In genomic region chr3:138404121-138404520, GRCh38 we compare ENCODE assay signal across 29 cellular contexts. TPM values are rescaled to one million over a fixed set of nuclear protein-coding genes. Genes with fewer than 3 reads are reported as not detected.
"Had no signal": no experiment of that assay in that cellular context is flagged by ENCODE, and none has a peak within 500 bp of the region (broad histone marks: within the 10 kb centered on the region; RNA-seq: fewer than 3 reads in every experiment).

No MANE protein-coding gene starts in this region.

- H3K4me3 ChIP-seq: esophagus squamous epithelium, heart left ventricle had no signal

- H3K36me3 Mint-ChIP-seq: activated naive CD4-positive, alpha-beta T cell treated with anti-CD3 and anti-CD28 coated beads, Interleukin-2, amount 10 ng/mL, durations not matched to agents 7 days and 5 days; activated naive CD8-positive, alpha-beta T cell had no signal

- H3K27ac ChIP-seq: brain microvascular endothelial cell, epithelial cell of prostate, esophagus squamous epithelium, WERI-Rb-1 had no signal

- H3K9me3 ChIP-seq: esophagus squamous epithelium, heart left ventricle had no signal

- H3K36me3 ChIP-seq: brain microvascular endothelial cell, WERI-Rb-1 had no signal

- ATAC-seq: activated CD4-positive, CD25-positive, alpha-beta regulatory T cell treated with anti-CD3 and anti-CD28 coated beads, Interleukin-2, amount 50 U/mL, for 24 hours; activated CD8-positive, alpha-beta T cell treated with anti-CD3 and anti-CD28 coated beads for 36 hours; activated T-cell treated with anti-CD3 and anti-CD28 coated beads, Interleukin-2, amount 50 U/mL, for 72 hours; heart left ventricle had no signal

- H3K9me3 Mint-ChIP-seq: activated B cell treated with CpG ODN at 0.5 μM for 24 hours; activated CD8-positive, alpha-beta T cell treated with anti-CD3 and anti-CD28 coated beads for 36 hours; activated naive CD4-positive, alpha-beta T cell treated with anti-CD3 and anti-CD28 coated beads, Interleukin-2, amount 10 ng/mL, durations not matched to agents 7 days and 5 days; activated T-cell treated with anti-CD3 and anti-CD28 coated beads, Interleukin-2, amount 50 U/mL, for 24 hours; activated T-cell treated with anti-CD3 and anti-CD28 coated beads, Interleukin-2, amount 50 U/mL, for 72 hours; T-helper 1 cell treated with Interleukin-12 subunit alpha and Interleukin-12 subunit beta and Interleukin-4 antibody, amounts not matched to agents 30 μg/mL and 1 μg/mL, for 36 hours had no signal

- H3K4me3 Mint-ChIP-seq: activated B cell treated with CpG ODN at 0.5 μM for 24 hours; activated CD8-positive, alpha-beta T cell treated with anti-CD3 and anti-CD28 coated beads for 36 hours; activated naive CD4-positive, alpha-beta T cell treated with anti-CD3 and anti-CD28 coated beads, Interleukin-2, amount 10 ng/mL, durations not matched to agents 7 days and 5 days; activated naive CD8-positive, alpha-beta T cell; activated T-cell treated with anti-CD3 and anti-CD28 coated beads, Interleukin-2, amount 50 U/mL, for 24 hours; activated T-cell treated with anti-CD3 and anti-CD28 coated beads, Interleukin-2, amount 50 U/mL, for 72 hours; T-helper 1 cell treated with Interleukin-12 subunit alpha and Interleukin-12 subunit beta and Interleukin-4 antibody, amounts not matched to agents 30 μg/mL and 1 μg/mL, for 36 hours had no signal

- DNase-seq: activated B cell treated with CpG ODN at 0.5 μM for 24 hours; activated CD4-positive, alpha-beta T cell treated with anti-CD3 and anti-CD28 coated beads for 48 hours; activated CD4-positive, alpha-beta T cell treated with anti-CD3 and anti-CD28 coated beads, Interleukin-2, amount 50 U/mL, for 1 hour; activated CD4-positive, alpha-beta T cell treated with anti-CD3 and anti-CD28 coated beads, Interleukin-2, amount 50 U/mL, for 48 hours; activated CD8-positive, alpha-beta memory T cell treated with anti-CD3 and anti-CD28 coated beads for 24 hours; activated CD8-positive, alpha-beta memory T cell treated with anti-CD3 and anti-CD28 coated beads, Interleukin-2, amount 50 U/mL, for 4 hours; activated CD8-positive, alpha-beta T cell treated with anti-CD3 and anti-CD28 coated beads for 36 hours; activated gamma-delta T cell; activated naive CD4-positive, alpha-beta T cell; activated naive CD4-positive, alpha-beta T cell treated with anti-CD3 and anti-CD28 coated beads, Interleukin-2, amount 10 ng/mL, durations not matched to agents 7 days and 5 days; activated T-cell treated with anti-CD3 and anti-CD28 coated beads for 4 hours; activated T-cell treated with anti-CD3 and anti-CD28 coated beads, Interleukin-2, amount 50 U/mL, for 24 hours; activated T-cell treated with anti-CD3 and anti-CD28 coated beads, Interleukin-2, amount 50 U/mL, for 72 hours; amniotic stem cell; anterior cingulate cortex; brain microvascular endothelial cell; caudate nucleus; effector CD8-positive, alpha-beta T cell; esophagus squamous epithelium; glutamatergic neuron; heart left ventricle; T1000; WERI-Rb-1 had no signal

- H3K4me1 ChIP-seq: esophagus squamous epithelium had no signal

- H3K27ac Mint-ChIP-seq: activated B cell treated with CpG ODN at 0.5 μM for 24 hours; activated CD8-positive, alpha-beta T cell treated with anti-CD3 and anti-CD28 coated beads for 36 hours; activated naive CD4-positive, alpha-beta T cell treated with anti-CD3 and anti-CD28 coated beads, Interleukin-2, amount 10 ng/mL, durations not matched to agents 7 days and 5 days; activated naive CD8-positive, alpha-beta T cell; activated T-cell treated with anti-CD3 and anti-CD28 coated beads, Interleukin-2, amount 50 U/mL, for 24 hours; activated T-cell treated with anti-CD3 and anti-CD28 coated beads, Interleukin-2, amount 50 U/mL, for 72 hours; T-helper 1 cell treated with Interleukin-12 subunit alpha and Interleukin-12 subunit beta and Interleukin-4 antibody, amounts not matched to agents 30 μg/mL and 1 μg/mL, for 36 hours had no signal

- H3K27me3 ChIP-seq: brain microvascular endothelial cell, esophagus squamous epithelium, heart left ventricle had no signal

- H3K4me1 Mint-ChIP-seq: activated B cell treated with CpG ODN at 0.5 μM for 24 hours; activated naive CD4-positive, alpha-beta T cell treated with anti-CD3 and anti-CD28 coated beads, Interleukin-2, amount 10 ng/mL, durations not matched to agents 7 days and 5 days had no signal

RNA-seq across cellular contexts. Expression of gene ESYT3, which starts 30.3 kb away (rescaled TPM):
- total RNA-seq: activated B cell treated with CpG ODN at 0.5 μM for 24 hours, endothelial cell of umbilical vein had no signal

RNA-seq across cellular contexts. Expression of gene MRAS, which starts 55.7 kb away (rescaled TPM):
- total RNA-seq: T-helper 2 cell treated with Interferon-gamma antibody and Interleukin-4, amounts not matched to agents 100 ng/mL and 5 ng/mL, for 36 hours had no signal
